15 cellular contexts compared by ENCODE assay signal in genomic region chr19:49688531-49689132, GRCh38. TPM values are rescaled to one million over a fixed set of nuclear protein-coding genes. Genes with fewer than 3 reads are reported as not detected.
A peak's percentile ranks its signal among the peaks of the same experiment; 100 is the strongest.
DNase-seq lines count a peak whose midpoint lies in the region; FAIRE-seq and TF ChIP-seq lines count a peak whose summit lies in the region.
"Had no signal": no experiment of that assay in that cellular context is flagged by ENCODE, and none has a peak within 500 bp of the region (broad histone marks: within the 10 kb centered on the region; RNA-seq: fewer than 3 reads in every experiment).

No MANE protein-coding gene starts in this region.

- FAIRE-seq in GM12892 (lab: Jason Lieb, UNC) = no peak
- FAIRE-seq: H54, kidney had no signal

- peak overlapping the region; percentile 40 for H3K27ac ChIP-seq in A673 (ENCODE audit: low read depth, low read length, poor library complexity, severe bottlenecking)

- 0 out of 2 replicates have a peak, but pooled peaks have one; percentile 26 for TF ChIP-seq POLR2A in GM12892 (IDR thresholded peaks at IDR 0.05; ENCODE audit: low read depth, low read length)

- H3K9me3 ChIP-seq in A673 (ENCODE audit: low read depth, low read length, poor library complexity, severe bottlenecking) = no peaks in the 10 kb centered on the region
- H3K9me3 ChIP-seq: right lobe of liver had no signal

- POLR2A ChIA-PET in A673 (lab: Charles Lee; ENCODE audit: low non-redundant PET) = no interaction called here

- DNase-seq in A673 (ENCODE audit: low spot score) (no peak), GM12892 (ENCODE audit: insufficient read length) (no peak), Calu3 (no peak), SW480 (ENCODE audit: low spot score) (no peak), NK-92 (lab: John Stamatoyannopoulos, UW; ENCODE audit: unreplicated experiment) (no peak)
- DNase-seq in stimulated activated CD4-positive, alpha-beta T cell treated with anti-CD3 and anti-CD28 coated beads, Interleukin-1b, Interleukin-23, amount 100 ng/mL, for 48 hours = no peak
- DNase-seq: activated CD4-positive, CD25-positive, alpha-beta regulatory T cell treated with anti-CD3 and anti-CD28 coated beads, Interleukin-2, amount 50 U/mL, for 72 hours; effector memory CD4-positive, alpha-beta T cell; NCI-H2107; right lobe of liver; stimulated activated naive CD8-positive, alpha-beta T cell treated with anti-CD3 and anti-CD28 coated beads, Interleukin-15, amount 100 ng/mL, for 72 hours had no signal

- H3K9me3 Mint-ChIP-seq in brain (peaks cover 0 to 10% (median 0%) of the 10 kb centered on the region in 5 experiments), nephron (no peaks in the 10 kb centered on the region), Calu3 (ENCODE audit: low read depth, unreplicated experiment) (no peaks in the 10 kb centered on the region)
- H3K9me3 Mint-ChIP-seq: stimulated activated naive CD8-positive, alpha-beta T cell treated with anti-CD3 and anti-CD28 coated beads, Interleukin-15, amount 100 ng/mL, for 72 hours had no signal

- BruUV-seq in A673 (replicated peaks; lab: Mats Ljungman, UMichigan) = no TSS peak
- BruUV-seq in Calu3 (replicated peaks; lab: Mats Ljungman, UMichigan) = no TSS peak

- H3K36me3 Mint-ChIP-seq in brain (peaks cover 30% of the 10 kb centered on the region), nephron (ENCODE audit: low read depth) (peaks cover 25% of the 10 kb centered on the region), Calu3 (ENCODE audit: insufficient read depth, unreplicated experiment) (peaks cover 87% of the 10 kb centered on the region)

- intact Hi-C loops in A673 (cut with micrococcal nuclease; ENCODE audit: unreplicated experiment) = no loop called here
- intact Hi-C loops in Calu3 (cut with micrococcal nuclease; ENCODE audit: unreplicated experiment) = no loop called here

- peaks cover 33% of the 10 kb centered on the region for H3K36me3 ChIP-seq in A673 (ENCODE audit: insufficient read depth, low read length, poor library complexity, severe bottlenecking)

- H3K4me3 ChIP-seq in A673 (ENCODE audit: low read depth, low read length, poor library complexity, severe bottlenecking) = no peak overlapping the region

- H3K4me3 Mint-ChIP-seq in brain = peak overlapping the region in 4 of 5 experiments; percentile 38 to 98 (median 78)
- peak overlapping the region in 2 of 3 experiments; percentile 46 to 72 for H3K4me3 Mint-ChIP-seq in nephron
- H3K4me3 Mint-ChIP-seq in Calu3 (ENCODE audit: low read depth, unreplicated experiment) = no peak overlapping the region
- H3K4me3 Mint-ChIP-seq: stimulated activated naive CD8-positive, alpha-beta T cell treated with anti-CD3 and anti-CD28 coated beads, Interleukin-15, amount 100 ng/mL, for 72 hours had no signal

- H3K4me1 ChIP-seq in A673 (ENCODE audit: insufficient read depth, low read length, poor library complexity, severe bottlenecking) = peaks cover 44% of the 10 kb centered on the region

- H3K27ac Mint-ChIP-seq in brain (peak overlapping the region in 3 of 5 experiments; percentile 64 to 92 (median 67)), nephron (peak overlapping the region; percentile 30 to 38 (median 38)), Calu3 (ENCODE audit: unreplicated experiment) (no peak overlapping the region)

- H3K4me1 Mint-ChIP-seq in brain (peaks cover 50% of the 10 kb centered on the region), nephron (peaks cover 41% of the 10 kb centered on the region), Calu3 (ENCODE audit: low read depth, unreplicated experiment) (no peaks in the 10 kb centered on the region)

- no peaks in the 10 kb centered on the region for H3K27me3 ChIP-seq in A673 (replicated peaks; ENCODE audit: insufficient read depth, low read depth, low read length, poor library complexity)
- H3K27me3 ChIP-seq: right lobe of liver had no signal

- TF ChIP-seq CTCF in A673 (conservative IDR thresholded peaks at IDR 0.05; ENCODE audit: low read depth, low read length) (no peak), brain (conservative IDR thresholded peaks at IDR 0.05) (no peak), nephron (IDR thresholded peaks at IDR 0.05; ENCODE audit: unreplicated experiment in 3 of 3) (no peak), Calu3 (IDR thresholded peaks at IDR 0.05; ENCODE audit: unreplicated experiment) (no peak)

- CTCF ChIA-PET in A673 (lab: Charles Lee) (interaction anchor here (0.6 to 0.9 kb wide), 2 partner anchors 182 to 448 kb away, joined by 3 to 4 read pairs; no protein-coding TSS in a partner anchor), Calu3 (lab: Charles Lee) (interaction anchor here (0.6 kb wide), 1 partner anchor 170 kb away, joined by 3 read pairs; no protein-coding TSS in a partner anchor)

- H3K27me3 Mint-ChIP-seq in brain = peaks cover 9% of the 10 kb centered on the region
- no peaks in the 10 kb centered on the region for H3K27me3 Mint-ChIP-seq in nephron (ENCODE audit: low read depth)
- H3K27me3 Mint-ChIP-seq in Calu3 (ENCODE audit: unreplicated experiment) = no peaks in the 10 kb centered on the region

RNA-seq across cellular contexts. Expression of gene ADM5, which starts 0.8 kb away (rescaled TPM):
- total RNA-seq in A673 (2021) = 4.3 TPM in 2 replicates
- 0.68 TPM for polyA plus RNA-seq in GM12892 (2012; ENCODE audit: missing spikeins)
- 1.7 TPM for polyA plus RNA-seq in brain (ENCODE audit: insufficient read depth, low read depth, low replicate concordance)
- 17.0 and 18.5 TPM in 2 replicates for total RNA-seq in Calu3 (2022)

RNA-seq across cellular contexts. Expression of gene CPT1C, which starts 2.3 kb away (rescaled TPM):
- total RNA-seq in A673 (2021) (23.3 and 30.0 TPM in 2 replicates), Calu3 (2022) (0.57 and 1.4 TPM in 2 replicates)
- polyA plus RNA-seq in GM12892 (2012; ENCODE audit: missing spikeins) = not detected
- polyA plus RNA-seq in brain (ENCODE audit: insufficient read depth, low read depth, low replicate concordance) = 65.1 TPM

RNA-seq across cellular contexts. Expression of gene PRMT1, which starts 11.6 kb away (rescaled TPM):
- total RNA-seq in A673 (2021) (523 and 536 TPM in 2 replicates), Calu3 (2022) (350 and 369 TPM in 2 replicates)
- polyA plus RNA-seq in GM12892 (2012; ENCODE audit: missing spikeins) = 253 TPM
- polyA plus RNA-seq in brain (ENCODE audit: insufficient read depth, low read depth, low replicate concordance) = 243 TPM

RNA-seq across cellular contexts. Expression of gene BCL2L12, which starts 22.9 kb away (rescaled TPM):
- total RNA-seq in A673 (2021) = 97.4 and 99.1 TPM in 2 replicates
- 35.2 TPM for polyA plus RNA-seq in GM12892 (2012; ENCODE audit: missing spikeins)
- polyA plus RNA-seq in brain (ENCODE audit: insufficient read depth, low read depth, low replicate concordance) = 11.5 TPM
- 66.5 and 70.8 TPM in 2 replicates for total RNA-seq in Calu3 (2022)

RNA-seq across cellular contexts. Expression of gene IRF3, which starts 23.0 kb away (rescaled TPM):
- total RNA-seq in A673 (2021) (81.7 and 88.0 TPM in 2 replicates), Calu3 (2022) (189 and 191 TPM in 2 replicates)
- polyA plus RNA-seq in GM12892 (2012; ENCODE audit: missing spikeins) = 61.7 TPM
- 80.8 TPM for polyA plus RNA-seq in brain (ENCODE audit: insufficient read depth, low read depth, low replicate concordance)

Comparison
In these comparisons a context has a peak if more than half of its experiments do, and no peak if none do; other contexts are left out.
1. RNA of gene CPT1C, which starts 2.3 kb away (total RNA-seq): 23.3 to 30.0 TPM in A673; 0.57 to 1.4 TPM in Calu3; every median in the first group is over 10 times any median in the second.